19 cellular contexts compared by ENCODE assay signal in genomic region chrX:16804923-16805464, GRCh38. TPM values are rescaled to one million over a fixed set of nuclear protein-coding genes. Genes with fewer than 3 reads are reported as not detected.
DNase-seq lines count a peak whose midpoint lies in the region; ATAC-seq, FAIRE-seq and TF ChIP-seq lines count a peak whose summit lies in the region.
"Had no signal": no experiment of that assay in that cellular context is flagged by ENCODE, and none has a peak within 500 bp of the region (broad histone marks: within the 10 kb centered on the region; RNA-seq: fewer than 3 reads in every experiment).

No MANE protein-coding gene starts in this region.

- peaks cover 42% of the 10 kb centered on the region for H3K36me3 ChIP-seq in OCI-LY7 (ENCODE audit: insufficient read depth, low read length)
- no peaks in the 10 kb centered on the region for H3K36me3 ChIP-seq in left ventricle myocardium inferior
- H3K36me3 ChIP-seq: breast epithelium, gastrocnemius medialis, sigmoid colon had no signal

- peak overlapping the region; percentile 51 for H3K4me3 ChIP-seq in OCI-LY7 (ENCODE audit: low read depth, low read length, poor library complexity, severe bottlenecking)
- H3K4me3 ChIP-seq in left ventricle myocardium inferior = no peak overlapping the region
- H3K4me3 ChIP-seq: breast epithelium, gastrocnemius medialis, sigmoid colon had no signal

- H3K9me2 ChIP-seq in OCI-LY7 (ENCODE audit: insufficient read depth, low read length) = no peaks in the 10 kb centered on the region

- intact Hi-C loops in OCI-LY7 (cut with micrococcal nuclease; ENCODE audit: unreplicated experiment) (loop anchor here (5.0 kb wide), 1 partner anchor 88 kb away; the partner anchor contains the start of gene SYAP1), left ventricle myocardium inferior (cut with micrococcal nuclease) (no loop called here)

- TF ChIP-seq POLR2A in GM12891 (IDR thresholded peaks at IDR 0.05; ENCODE audit: low read depth, low read length) = no peak

- CTCF ChIA-PET in OCI-LY7 (lab: Charles Lee; ENCODE audit: unreplicated experiment) = no interaction called here

- POLR2A ChIA-PET in OCI-LY7 (lab: Charles Lee) = interaction anchor here (0.5 to 1.2 kb wide), 7 partner anchors 8 to 950 kb away, joined by 3 to 4 read pairs (median 3); partner anchors contain the start of gene AP1S2

- TF ChIP-seq CTCF in OCI-LY7 (conservative IDR thresholded peaks at IDR 0.05; ENCODE audit: low read length) (no peak), left ventricle myocardium inferior (IDR thresholded peaks at IDR 0.05; ENCODE audit: borderline replicate concordance) (no peak)

- DNase-seq in GM12891 (ENCODE audit: insufficient read length, low spot score) (no peak), OCI-LY7 (ENCODE audit: low spot score) (peak; percentile 76), NCI-H2171 (lab: John Stamatoyannopoulos, UW) (no peak), left ventricle myocardium inferior (no peak), NCI-H748 treated with DMSO at 0.1 percent for 48 hours (lab: John Stamatoyannopoulos, UW) (no peak)
- DNase-seq in stimulated activated CD4-positive, alpha-beta T cell treated with anti-CD3 and anti-CD28 coated beads, Interleukin-1b, Interleukin-23, amount 100 ng/mL, for 48 hours = no peak
- DNase-seq: activated CD8-positive, alpha-beta T cell treated with anti-CD3 and anti-CD28 coated beads for 36 hours; activated naive CD8-positive, alpha-beta T cell treated with anti-CD3 and anti-CD28 coated beads for 36 hours; activated T-cell treated with anti-CD3 and anti-CD28 coated beads, Interleukin-2, amount 50 U/mL, for 48 hours; gastrocnemius medialis; NCI-H1436; RPMI8226; sigmoid colon; stimulated activated CD4-positive, alpha-beta T cell treated with anti-CD3 and anti-CD28 coated beads, Interleukin-2, amount 100 ng/mL, for 24 hours had no signal

- FAIRE-seq in GM12891 (lab: Jason Lieb, UNC) = peak; percentile 88
- FAIRE-seq: H54 had no signal

- H3K4me1 ChIP-seq in OCI-LY7 (ENCODE audit: insufficient read depth, low read length, poor library complexity, severe bottlenecking) (peaks cover 50% of the 10 kb centered on the region), left ventricle myocardium inferior (peaks cover 12% of the 10 kb centered on the region)
- H3K4me1 ChIP-seq: breast epithelium had no signal

- no peaks in the 10 kb centered on the region; the same call in 1 of the 2 replicates for H4K20me1 ChIP-seq in OCI-LY7 (ENCODE audit: insufficient read depth, low read length)

- H3K27me3 ChIP-seq in left ventricle myocardium inferior (ENCODE audit: low read depth) = no peaks in the 10 kb centered on the region
- H3K27me3 ChIP-seq: breast epithelium, gastrocnemius medialis, sigmoid colon had no signal

- no peak overlapping the region for H2AFZ ChIP-seq in OCI-LY7 (ENCODE audit: low read length)

- H3K4me2 ChIP-seq in OCI-LY7 (ENCODE audit: low read length) = peak overlapping the region; percentile 87

- ATAC-seq in GM21529 (IDR thresholded peaks at IDR 0.05; ENCODE audit: unreplicated experiment) (peak; percentile 72), HG03066 (IDR thresholded peaks at IDR 0.05; ENCODE audit: low read depth, unreplicated experiment) (peak; percentile 90)
- ATAC-seq: activated CD8-positive, alpha-beta T cell treated with anti-CD3 and anti-CD28 coated beads for 36 hours; gastrocnemius medialis had no signal

- no TSS peak for BruUV-seq in OCI-LY7 (replicated peaks; lab: Mats Ljungman, UMichigan)

- H3K9me3 ChIP-seq in OCI-LY7 (ENCODE audit: low read length) = no peaks in the 10 kb centered on the region
- H3K9me3 ChIP-seq in left ventricle myocardium inferior (replicated peaks) = no peaks in the 10 kb centered on the region
- H3K9me3 ChIP-seq: breast epithelium, gastrocnemius medialis, sigmoid colon had no signal

- H3K27ac ChIP-seq in OCI-LY7 (ENCODE audit: low read depth, low read length, poor library complexity, severe bottlenecking) (peak overlapping the region; percentile 87), left ventricle myocardium inferior (replicated peaks) (no peak overlapping the region)
- H3K27ac ChIP-seq: breast epithelium, epithelial cell of prostate, gastrocnemius medialis, sigmoid colon had no signal

- peaks cover 85% of the 10 kb centered on the region for H3K79me2 ChIP-seq in OCI-LY7 (ENCODE audit: insufficient read depth, low read depth, low read length)

TF ChIP-seq in GM12891, 5 proteins besides CTCF, POLR2A, EP300 and RAD21:
- TF ChIP-seq PAX5 (IDR thresholded peaks at IDR 0.05; ENCODE audit: insufficient read depth, low read length, severe bottlenecking) = peak; percentile 46
- TF ChIP-seq TAF1 (IDR thresholded peaks at IDR 0.05; ENCODE audit: low read depth, low read length) = no peak
- no peak for TF ChIP-seq SPI1 (IDR thresholded peaks at IDR 0.05; ENCODE audit: low read depth, low read length)
- no peak for TF ChIP-seq POU2F2 (IDR thresholded peaks at IDR 0.05; ENCODE audit: low read depth, low read length)
- no peak for TF ChIP-seq POLR2AphosphoS5 (IDR thresholded peaks at IDR 0.05; ENCODE audit: low read depth, low read length)
TF ChIP-seq in GM12891: peak in this region for 1.

RNA-seq across cellular contexts. Expression of gene TXLNG, which starts 18.7 kb away (rescaled TPM):
- 9.8 TPM for polyA plus RNA-seq in GM12891 (2012; ENCODE audit: low read depth, missing spikeins)
- 16.2 and 16.9 TPM in 2 replicates for total RNA-seq in OCI-LY7 (2014; rRNA removed; shearing (Covaris generic))
- total RNA-seq in OCI-LY7 (2022) (20.1 and 22.0 TPM in 2 replicates), left ventricle myocardium inferior (5.1 TPM)
